ENCODE assay signal across 9 cellular contexts in the genomic region with DNA sequence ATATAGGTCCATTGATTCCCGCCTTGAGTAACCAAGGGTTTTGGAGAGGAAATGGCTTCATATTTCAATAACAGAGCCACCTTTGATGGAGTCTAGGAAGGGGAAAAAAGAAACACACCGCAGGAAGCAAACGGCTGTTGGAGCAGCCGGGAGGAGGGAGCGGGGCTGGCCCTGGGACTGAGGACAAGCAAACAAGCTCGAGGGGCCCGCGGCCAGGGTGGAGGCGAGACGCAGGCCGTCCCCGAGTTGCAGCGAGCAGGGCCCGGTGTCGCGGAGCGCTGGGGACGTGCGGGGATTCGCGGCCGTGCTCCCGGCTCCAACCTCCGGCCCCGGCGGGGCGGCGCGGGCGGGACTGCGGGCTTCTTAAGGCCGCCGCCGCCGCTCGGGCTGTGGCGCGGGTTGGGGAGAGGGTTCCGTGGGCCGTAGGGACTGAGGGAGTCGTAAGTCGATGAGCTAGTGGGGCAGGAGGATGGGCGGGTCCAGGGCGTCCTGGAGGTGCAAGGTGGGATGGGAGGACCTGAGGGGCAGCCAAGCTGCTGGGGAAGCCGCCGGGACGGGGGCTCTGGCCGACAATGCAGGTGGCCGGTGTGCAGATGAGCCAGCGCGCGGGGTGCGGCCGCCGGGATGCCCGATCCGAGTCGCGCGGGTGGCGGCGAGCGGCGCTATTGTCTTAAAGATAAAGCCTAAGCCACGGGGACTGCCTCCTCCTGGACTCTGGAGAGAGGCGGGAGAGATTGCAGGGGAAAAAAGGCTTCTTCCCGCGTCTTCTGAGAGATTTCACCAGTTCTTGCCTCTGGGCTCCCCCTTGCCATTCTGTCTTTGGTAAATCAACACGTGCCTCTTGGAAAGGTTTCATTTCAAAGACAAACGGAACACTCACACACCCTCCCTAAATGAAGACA. TPM values are rescaled to one million over a fixed set of nuclear protein-coding genes. Genes with fewer than 3 reads are reported as not detected.
DNase-seq lines count a peak whose midpoint lies in the region; ATAC-seq, FAIRE-seq and TF ChIP-seq lines count a peak whose summit lies in the region.
"Had no signal": no experiment of that assay in that cellular context is flagged by ENCODE, and none has a peak within 500 bp of the region (broad histone marks: within the 10 kb centered on the region; RNA-seq: fewer than 3 reads in every experiment).

No MANE protein-coding gene starts in this region.

- H2AK5ac ChIP-seq in H1 (ENCODE audit: low read depth, low read length), result no peak overlapping the region

- H2BK15ac ChIP-seq in H1 (ENCODE audit: low read length), result no peak overlapping the region

- H4K8ac ChIP-seq in H1 (ENCODE audit: extremely low read depth, insufficient read depth, low read length), result peak overlapping the region; percentile 77; the same call in 1 of the 2 replicates

- H3K9me3 ChIP-seq in Caco-2 (no peaks in the 10 kb centered on the region), SJCRH30 (replicated peaks) (no peaks in the 10 kb centered on the region), H1 (ENCODE audit: insufficient read depth in 2 of 2, low read depth in 1 of 2, low read length in 1 of 2) (no peaks in the 10 kb centered on the region), testis (no peaks in the 10 kb centered on the region)

- H3K27me3 ChIP-seq in Caco-2 (replicated peaks; ENCODE audit: control insufficient read depth, insufficient read depth, low read length), result no peaks in the 10 kb centered on the region; the same call in none of the 2 replicates
- H3K27me3 ChIP-seq in SJCRH30, result no peaks in the 10 kb centered on the region; the same call in 1 of the 2 replicates
- peaks cover 0 to 2% (median 0%) of the 10 kb centered on the region in 4 experiments; a peak in 2 of 7 replicates for H3K27me3 ChIP-seq in H1 (replicated peaks in 1 of 4; ENCODE audit: control insufficient read depth in 3 of 4, extremely low read depth in 1 of 4, insufficient read depth in 3 of 4, low read length in 3 of 4)
- no peaks in the 10 kb centered on the region for H3K27me3 ChIP-seq in testis

- TF ChIP-seq POLR2A in H1 (IDR thresholded peaks at IDR 0.05; ENCODE audit: control extremely low read depth in 1 of 2, low read depth in 2 of 2, low read length in 2 of 2), result peak; percentile 61 to 76
- no peak for TF ChIP-seq POLR2A in testis (IDR thresholded peaks at IDR 0.05)

- peak overlapping the region; percentile 81 to 84 for H3K4me2 ChIP-seq in H1 (ENCODE audit: insufficient read depth in 1 of 2, low read depth in 2 of 2, low read length in 2 of 2)

- no peak overlapping the region for H3K14ac ChIP-seq in H1 (ENCODE audit: insufficient read length)

- H3K23ac ChIP-seq in H1 (ENCODE audit: insufficient read length), result no peak overlapping the region

- H2AFZ ChIP-seq in H1 (ENCODE audit: low read length), result peak overlapping the region; percentile 91

- peak overlapping the region; percentile 73 for H4K5ac ChIP-seq in H1 (ENCODE audit: insufficient read length, low read depth, low read length)

- peak overlapping the region; percentile 56 for H3K27ac ChIP-seq in SJCRH30
- peak overlapping the region; percentile 22; the same call in 1 of the 2 replicates for H3K27ac ChIP-seq in H1 (ENCODE audit: low read depth, low read length)
- no peak overlapping the region for H3K27ac ChIP-seq in testis

- CTCF ChIA-PET in Caco-2 (lab: Charles Lee) (no interaction called here), H1 (lab: Charles Lee; ENCODE audit: partially characterized antibody) (interaction anchor here (0.6 to 5.7 kb wide), 14 partner anchors 10 to 661 kb away, joined by 3 to 29 read pairs (median 3); no protein-coding TSS in a partner anchor)

- POLR2A ChIA-PET in Caco-2 (lab: Charles Lee) (no interaction called here), H1 (lab: Charles Lee; ENCODE audit: partially characterized antibody) (interaction anchor here (0.6 to 2.6 kb wide), 7 partner anchors 9 to 1095 kb away, joined by 3 to 8 read pairs (median 4); no protein-coding TSS in a partner anchor)

- TF ChIP-seq EP300 in H1 (IDR thresholded peaks at IDR 0.05; ENCODE audit: borderline replicate concordance in 1 of 2, low read depth in 2 of 2, low read length in 2 of 2), result no peak

- H3K36me3 ChIP-seq in Caco-2 (ENCODE audit: control insufficient read depth, insufficient read depth, low read length) (no peaks in the 10 kb centered on the region), SJCRH30 (no peaks in the 10 kb centered on the region), H1 (ENCODE audit: control insufficient read depth in 2 of 4, insufficient read depth in 4 of 4, low read length in 3 of 4) (no peaks in the 10 kb centered on the region), testis (ENCODE audit: low read depth, missing control alignments) (no peaks in the 10 kb centered on the region)

- H3K9me3 Mint-ChIP-seq in Caco-2 (ENCODE audit: unreplicated experiment), result no peaks in the 10 kb centered on the region

- no peak overlapping the region for H2BK120ac ChIP-seq in H1 (replicated peaks; ENCODE audit: low read depth, low read length)

- peaks cover 4% of the 10 kb centered on the region for H3K27me3 Mint-ChIP-seq in Caco-2 (ENCODE audit: insufficient read depth, unreplicated experiment)

- H3K79me2 ChIP-seq in H1 (ENCODE audit: control insufficient read depth in 1 of 2, insufficient read depth in 2 of 2, low read length in 2 of 2), result no peaks in the 10 kb centered on the region

- intact Hi-C loops in Caco-2 (cut with micrococcal nuclease; ENCODE audit: unreplicated experiment), result loop anchor here (1.0 to 5.0 kb wide), 7 partner anchors 60 to 658 kb away; no protein-coding TSS in a partner anchor
- intact Hi-C loops in testis (cut with DNase I; ENCODE audit: low total_unique reads), result no loop called here

- peaks cover 30% of the 10 kb centered on the region for H3K4me1 Mint-ChIP-seq in Caco-2 (ENCODE audit: low read depth, unreplicated experiment)

- peak; percentile 73 to 79 for TF ChIP-seq RAD21 in H1 (IDR thresholded peaks at IDR 0.05 in 1 of 2, conservative IDR thresholded peaks at IDR 0.05 in 1 of 2; ENCODE audit: low read depth in 2 of 2, low read length in 2 of 2)

- H3K27ac Mint-ChIP-seq in Caco-2 (ENCODE audit: unreplicated experiment), result no peak overlapping the region

- no peaks in the 10 kb centered on the region for H3K79me1 ChIP-seq in H1 (ENCODE audit: low read depth, low read length)

- H4K91ac ChIP-seq in H1 (replicated peaks; ENCODE audit: insufficient read length, low read length), result no peak overlapping the region

- FAIRE-seq in H1 (lab: Jason Lieb, UNC), result peak; percentile 39

- H2BK5ac ChIP-seq in H1 (ENCODE audit: low read depth, low read length), result no peak overlapping the region; the same call in 1 of the 2 replicates

- H3K4me3 Mint-ChIP-seq in Caco-2 (ENCODE audit: unreplicated experiment), result peak overlapping the region; percentile 95

- H3K9ac ChIP-seq in H1 (replicated peaks in 1 of 4; ENCODE audit: extremely low read depth in 1 of 4, low read depth in 3 of 4, low read length in 3 of 4), result peak overlapping the region; percentile 59 to 76 (median 62); a peak in 6 of 7 replicates

- H3K56ac ChIP-seq in H1 (replicated peaks; ENCODE audit: insufficient read length, low read depth, low read length), result peak overlapping the region; percentile 77

- BruUV-seq in Caco-2 (replicated peaks; lab: Mats Ljungman, UMichigan), result no TSS peak

- H3K23me2 ChIP-seq in H1 (ENCODE audit: low read depth, low read length), result peaks cover 9% of the 10 kb centered on the region; the same call in 1 of the 2 replicates

- DNase-seq in Caco-2 (peak; percentile 83 to 85), HS-5 (ENCODE audit: low read depth) (peak; percentile 41), SJCRH30 (peak; percentile 76 to 77), H1 (ENCODE audit: low read depth in 1 of 2, low spot score in 2 of 2) (peak; percentile 53 to 85), lung microvascular endothelial cell (ENCODE audit: low read depth in 2 of 2) (peak; percentile 11 to 76), testis (peak; percentile 70)
- no peak for DNase-seq in activated CD4-positive, CD25-positive, alpha-beta regulatory T cell (lab: John Stamatoyannopoulos, UW)

- H3K4me1 ChIP-seq in Caco-2, result peaks cover 22% of the 10 kb centered on the region
- peaks cover 18% of the 10 kb centered on the region for H3K4me1 ChIP-seq in SJCRH30
- peaks cover 0 to 16% (median 10%) of the 10 kb centered on the region in 4 experiments; a peak in 4 of 7 replicates for H3K4me1 ChIP-seq in H1 (replicated peaks in 1 of 4; ENCODE audit: control insufficient read depth in 3 of 4, insufficient read depth in 4 of 4, low read length in 3 of 4)
- peaks cover 6% of the 10 kb centered on the region for H3K4me1 ChIP-seq in testis

- TF ChIP-seq CTCF in Caco-2 (IDR thresholded peaks at IDR 0.05; ENCODE audit: insufficient read depth in 1 of 2, low read depth in 1 of 2, low read length in 1 of 2, severe bottlenecking in 1 of 2, unreplicated experiment in 1 of 2), result peak; percentile 23 to 70
- peak; percentile 54 to 75 (median 60) for TF ChIP-seq CTCF in H1 (IDR thresholded peaks at IDR 0.05; ENCODE audit: control extremely low read depth in 1 of 3, insufficient read depth in 1 of 3, low read depth in 1 of 3, low read length in 3 of 3)
- no peak for TF ChIP-seq CTCF in testis (IDR thresholded peaks at IDR 0.05)

- H2BK20ac ChIP-seq in H1 (ENCODE audit: low read length), result 0 out of 2 replicates have a peak overlapping the region, but pooled peaks have one; percentile 16

- 3% methylated on average over 67 of the region's 70 CpGs; no CpG with 5 or more reads in 1 of the 2 experiments for WGBS in H1 (ENCODE audit: extremely low coverage in 1 of 2, insufficient coverage in 1 of 2, insufficient read length in 1 of 2, insufficient replicate concordance in 2 of 2, low coverage in 1 of 2, low lambda C conversion rate in 2 of 2, missing lambda C conversion rate in 1 of 2), 2 experiments
- 0 to 1% methylated on average over 39 to 70 of the region's 70 CpGs for WGBS in testis, 2 donors

- H3K4ac ChIP-seq in H1 (replicated peaks; ENCODE audit: insufficient read length, low read depth, low read length), result no peak overlapping the region

- no peaks in the 10 kb centered on the region for H4K20me1 ChIP-seq in H1 (replicated peaks in 1 of 2; ENCODE audit: control insufficient read depth in 1 of 2, insufficient read depth in 2 of 2, low read length in 2 of 2)

- no peaks in the 10 kb centered on the region for H3K36me3 Mint-ChIP-seq in Caco-2 (ENCODE audit: insufficient read depth, unreplicated experiment)

- peak; percentile 83 for ATAC-seq in GM19351 (IDR thresholded peaks at IDR 0.05; ENCODE audit: unreplicated experiment)

- no peak overlapping the region for H2BK12ac ChIP-seq in H1 (ENCODE audit: low read depth, low read length)

- H3K4me3 ChIP-seq in Caco-2 (ENCODE audit: low read depth, low read length), result peak overlapping the region; percentile 53
- peak overlapping the region; percentile 73 for H3K4me3 ChIP-seq in SJCRH30
- H3K4me3 ChIP-seq in H1 (ENCODE audit: extremely low read depth in 1 of 4, insufficient read depth in 2 of 4, low read depth in 3 of 4, low read length in 4 of 4), result peak overlapping the region; percentile 64 to 77 (median 70)
- H3K4me3 ChIP-seq in testis, result peak overlapping the region; percentile 40 to 52

- H3K18ac ChIP-seq in H1 (ENCODE audit: extremely low read depth, low read length), result peak overlapping the region; percentile 79; the same call in 1 of the 2 replicates

RNA-seq across cellular contexts. Expression of a gene that starts 1.5 kb away (rescaled TPM):
- total RNA-seq in Caco-2 (2022) (2.4 and 4.9 TPM in 2 replicates), lung microvascular endothelial cell (under 0.01 TPM in 1 of 2 replicates, not detected in the other), testis (not detected)
- 0.53 and 1.6 TPM in 2 replicates for total RNA-seq in SJCRH30 (2014; rRNA removed; shearing (Covaris generic))
- total RNA-seq in H1 (2021; fragmentation: NEBNext Ultra II Directional; extraction: Animal tissue kit (Norgen Biotek cat#: 25700)), result 1.3 and 2.1 TPM in 2 replicates
- polyA plus RNA-seq in H1 (2011; rRNA removed) (0.33 and 0.56 TPM in 2 replicates), testis (ENCODE audit: insufficient read depth, low read depth, low replicate concordance) (not detected)
- polyA plus RNA-seq in H1 (2011; cell fraction: cytosol; rRNA removed), result 0.70 TPM
- 0.06 TPM for polyA plus RNA-seq in H1 (2011; cell fraction: nucleus; rRNA removed)
- 0.66 to 3.5 TPM (median 2.1 TPM) in 4 replicates for polyA plus RNA-seq in H1 (2012, experiment 1 of 2)
- polyA plus RNA-seq in H1 (2012, experiment 2 of 2), result 0.24 TPM
- 2.0 TPM for polyA plus RNA-seq in H1 (2013, experiment 1 of 2)
- polyA plus RNA-seq in H1 (2013, experiment 2 of 2), result 2.4 TPM
- polyA minus RNA-seq in H1 (2011; rRNA and poly(A)+ RNA removed), result 0.41 and 2.0 TPM in 2 replicates
- polyA minus RNA-seq in H1 (2011; cell fraction: cytosol; rRNA and poly(A)+ RNA removed), result 0.22 TPM
- polyA minus RNA-seq in H1 (2011; cell fraction: nucleus; rRNA and poly(A)+ RNA removed), result 0.70 TPM
- total RNA-seq: activated CD8-positive, alpha-beta memory T cell treated with anti-CD3 and anti-CD28 coated beads for 36 hours had no signal

Comparison
In these comparisons a context has a peak if more than half of its experiments do, and no peak if none do; other contexts are left out.
1. DNase-seq: peak in Caco-2 (2 of 2), HS-5 (single experiment), SJCRH30 (2 of 2), H1 (2 of 2), lung microvascular endothelial cell (2 of 2) and testis (single experiment); none in activated CD4-positive, CD25-positive, alpha-beta regulatory T cell (0 of 4).
2. CTCF ChIP-seq: peak in Caco-2 (2 of 2) and H1 (3 of 3); none in testis (0 of 3).
3. H3K27ac ChIP-seq: peak in SJCRH30 (single experiment) and H1 (single experiment); none in testis (0 of 2).
4. Peak in every context shown above with its lines, with median percentiles within 50 percentile points of each other: H3K4me3 ChIP-seq.